Comparison of ENCODE assay signal across 28 cellular contexts in the genomic region with DNA sequence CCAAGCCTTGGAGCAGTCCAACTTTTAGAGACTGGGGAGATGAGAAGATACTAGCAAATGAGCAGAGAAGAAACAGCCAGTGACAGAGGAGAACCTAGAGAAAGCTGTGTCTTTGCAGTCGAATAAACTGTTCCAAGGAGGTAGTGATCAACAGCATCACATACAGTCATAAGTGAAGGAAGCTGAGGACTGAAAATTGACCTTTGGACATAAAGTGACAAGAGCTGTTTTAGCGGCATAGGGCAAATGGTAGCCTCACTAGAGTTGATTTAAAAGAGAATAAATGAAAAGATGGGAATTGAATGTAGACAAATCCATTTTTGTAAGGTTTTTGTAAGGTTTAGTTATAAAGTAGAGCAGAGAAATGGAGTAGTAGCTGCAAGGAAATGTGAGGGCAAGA.
"Had no signal": no experiment of that assay in that cellular context is flagged by ENCODE, and none has a peak within 500 bp of the region (broad histone marks: within the 10 kb centered on the region; RNA-seq: fewer than 3 reads in every experiment).

No MANE protein-coding gene starts in this region.

- H2AFZ ChIP-seq: neural progenitor cell had no signal

- H3K4me2 ChIP-seq: neural progenitor cell had no signal

- H3K9me3 ChIP-seq: left lung, lower lobe of right lung, neutrophil, ovary, right atrium auricular region, spleen, stomach, testis, thyroid gland, transverse colon, upper lobe of left lung, vagina had no signal

- ATAC-seq: left cardiac atrium; left lung; lower lobe of right lung; natural killer cell; sciatic nerve; stimulated activated effector memory CD8-positive, alpha-beta T cell treated with anti-CD3 and anti-CD28 coated beads, Interleukin-12 subunit alpha, Interleukin-12 subunit beta, amount 100 ng/mL, for 72 hours had no signal

- FAIRE-seq: keratinocyte had no signal

- H3K4me1 ChIP-seq: left lung, lower lobe of right lung, neural progenitor cell, right atrium auricular region, spleen, stomach, testis, thyroid gland, transverse colon, upper lobe of left lung, vagina had no signal

- H3K36me3 ChIP-seq: left lung, lower lobe of right lung, neural progenitor cell, neutrophil, ovary, right atrium auricular region, spleen, stomach, thyroid gland, transverse colon, upper lobe of left lung, vagina had no signal

- H3K9ac ChIP-seq: neural progenitor cell had no signal

- H3K4me3 ChIP-seq: left lung, lower lobe of right lung, neural progenitor cell, ovary, right atrium auricular region, skin epidermis, spleen, stomach, testis, thyroid gland, transverse colon, upper lobe of left lung, vagina had no signal

- H3K27ac ChIP-seq: left lung, lower lobe of right lung, neural progenitor cell, neutrophil, ovary, right atrium auricular region, skin epidermis, spleen, stomach, testis, thyroid gland, transverse colon, upper lobe of left lung, vagina had no signal

- H3K27me3 ChIP-seq: left lung, neural progenitor cell, neutrophil, ovary, right atrium auricular region, spleen, stomach, testis, thyroid gland, transverse colon, upper lobe of left lung, vagina had no signal

- DNase-seq: hippocampal formation; kidney glomerular epithelial cell; left cardiac atrium; left lung; lower lobe of right lung; mammary epithelial cell; mesenchymal stem cell; naive B cell; natural killer cell; nephron progenitor cell; occipital lobe; ovary; spleen; stimulated activated CD4-positive, alpha-beta T cell treated with anti-CD3 and anti-CD28 coated beads, Interleukin-4, amount 100 ng/mL, for 24 hours; stimulated activated naive CD4-positive, alpha-beta T cell; stomach; testis; thyroid gland; transverse colon; upper lobe of left lung had no signal
